1 cellular context compared by ENCODE assay signal in genomic region chr10:68471586-68472408, GRCh38.
TF ChIP-seq lines count a peak whose summit lies in the region.

TSS of gene DNA2 (minus strand) at chr10:68471973. CDS start at chr10:68471864, 109 bp downstream.

TF ChIP-seq in H1, 55 proteins besides CTCF, POLR2A, EP300 and RAD21:
- no peak for TF ChIP-seq SP2 (IDR thresholded peaks at IDR 0.05; ENCODE audit: low read length)
- no peak for TF ChIP-seq ATF2 (IDR thresholded peaks at IDR 0.05; ENCODE audit: low read length)
- TF ChIP-seq TBP (IDR thresholded peaks at IDR 0.05; ENCODE audit: low read depth, low read length), result peak; percentile 61
- no peak for TF ChIP-seq RXRA (IDR thresholded peaks at IDR 0.05; ENCODE audit: insufficient read depth, low read depth, low read length)
- TF ChIP-seq SP1 (IDR thresholded peaks at IDR 0.05; ENCODE audit: low read depth, low read length), result no peak
- TF ChIP-seq SIX5 (IDR thresholded peaks at IDR 0.05; ENCODE audit: low read depth, low read length), result no peak
- TF ChIP-seq CHD1 (IDR thresholded peaks at IDR 0.05; ENCODE audit: low read depth, low read length), result no peak
- no peak for TF ChIP-seq SIRT6 (IDR thresholded peaks at IDR 0.05; ENCODE audit: low read length)
- no peak; the same call in 1 of the 2 replicates for TF ChIP-seq CHD2 (IDR thresholded peaks at IDR 0.05; ENCODE audit: low read length)
- TF ChIP-seq MAFK (IDR thresholded peaks at IDR 0.05; ENCODE audit: low read depth, low read length), result no peak
- TF ChIP-seq GABPA (IDR thresholded peaks at IDR 0.05; ENCODE audit: borderline replicate concordance, insufficient read depth, low read length), result no peak
- TF ChIP-seq NANOG (IDR thresholded peaks at IDR 0.05; ENCODE audit: insufficient read depth, low read depth, low read length, poor library complexity, severe bottlenecking), result no peak
- no peak for TF ChIP-seq SUZ12 (IDR thresholded peaks at IDR 0.05; ENCODE audit: low read length)
- no peak for TF ChIP-seq SRF (IDR thresholded peaks at IDR 0.05; ENCODE audit: low read depth, low read length)
- TF ChIP-seq TCF12 (IDR thresholded peaks at IDR 0.05; ENCODE audit: low read depth, low read length), result no peak
- no peak for TF ChIP-seq FOSL1 (IDR thresholded peaks at IDR 0.05; ENCODE audit: insufficient read depth, low read depth, low read length)
- TF ChIP-seq MAX (IDR thresholded peaks at IDR 0.05), result peak; percentile 99
- no peak for TF ChIP-seq CBX5 (IDR thresholded peaks at IDR 0.05; ENCODE audit: low read depth, low read length)
- no peak for TF ChIP-seq BACH1 (IDR thresholded peaks at IDR 0.05; ENCODE audit: low read length)
- TF ChIP-seq TAF7 (optimal IDR thresholded peaks at IDR 0.05; ENCODE audit: borderline replicate concordance, low read depth, low read length), result peak; percentile 67
- TF ChIP-seq, protein P1, sequence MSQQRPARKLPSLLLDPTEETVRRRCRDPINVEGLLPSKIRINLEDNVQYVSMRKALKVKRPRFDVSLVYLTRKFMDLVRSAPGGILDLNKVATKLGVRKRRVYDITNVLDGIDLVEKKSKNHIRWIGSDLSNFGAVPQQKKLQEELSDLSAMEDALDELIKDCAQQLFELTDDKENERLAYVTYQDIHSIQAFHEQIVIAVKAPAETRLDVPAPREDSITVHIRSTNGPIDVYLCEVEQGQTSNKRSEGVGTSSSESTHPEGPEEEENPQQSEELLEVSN (IDR thresholded peaks at IDR 0.05), result peak; percentile 97
- TF ChIP-seq KDM1A (IDR thresholded peaks at IDR 0.05; ENCODE audit: borderline replicate concordance, low read length), result peak; percentile 55; the same call in 1 of the 2 replicates
- TF ChIP-seq RNF2 (IDR thresholded peaks at IDR 0.05; ENCODE audit: borderline replicate concordance, low read depth, low read length, missing control alignments, poor library complexity, severe bottlenecking), result no peak
- TF ChIP-seq TEAD4 (IDR thresholded peaks at IDR 0.05; ENCODE audit: low read depth, low read length), result no peak
- TF ChIP-seq ATF3 (IDR thresholded peaks at IDR 0.05; ENCODE audit: insufficient read depth, low read depth, low read length), result 0 out of 2 replicates have a peak, but pooled peaks have one; percentile 8
- TF ChIP-seq ASH2L (IDR thresholded peaks at IDR 0.05; ENCODE audit: low read length), result peak; percentile 95
- TF ChIP-seq RBBP5 (IDR thresholded peaks at IDR 0.05; ENCODE audit: borderline replicate concordance, low read depth, low read length), result peak; percentile 88
- peak in 1 of 2 experiments; percentile 67; a peak in 1 of 4 replicates for TF ChIP-seq HDAC2 (IDR thresholded peaks at IDR 0.05; ENCODE audit: borderline replicate concordance in 1 of 2, low read depth in 2 of 2, low read length in 2 of 2)
- TF ChIP-seq POLR2AphosphoS5 (IDR thresholded peaks at IDR 0.05; ENCODE audit: low read depth, low read length), result peak; percentile 61
- no peak for TF ChIP-seq YY1 (IDR thresholded peaks at IDR 0.05; ENCODE audit: low read depth, low read length)
- peak; percentile 61; the same call in 1 of the 2 replicates for TF ChIP-seq CREB1 (IDR thresholded peaks at IDR 0.05)
- TF ChIP-seq CEBPB (IDR thresholded peaks at IDR 0.05; ENCODE audit: low read depth, low read length), result no peak
- no peak for TF ChIP-seq JUN (IDR thresholded peaks at IDR 0.05; ENCODE audit: low read depth, low read length)
- no peak for TF ChIP-seq BRCA1 (IDR thresholded peaks at IDR 0.05; ENCODE audit: low read depth, low read length)
- TF ChIP-seq, protein P2, sequence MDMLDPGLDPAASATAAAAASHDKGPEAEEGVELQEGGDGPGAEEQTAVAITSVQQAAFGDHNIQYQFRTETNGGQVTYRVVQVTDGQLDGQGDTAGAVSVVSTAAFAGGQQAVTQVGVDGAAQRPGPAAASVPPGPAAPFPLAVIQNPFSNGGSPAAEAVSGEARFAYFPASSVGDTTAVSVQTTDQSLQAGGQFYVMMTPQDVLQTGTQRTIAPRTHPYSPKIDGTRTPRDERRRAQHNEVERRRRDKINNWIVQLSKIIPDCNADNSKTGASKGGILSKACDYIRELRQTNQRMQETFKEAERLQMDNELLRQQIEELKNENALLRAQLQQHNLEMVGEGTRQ (IDR thresholded peaks at IDR 0.05; ENCODE audit: low read length), result peak; percentile 42; the same call in 1 of the 2 replicates
- no peak for TF ChIP-seq BCL11A (IDR thresholded peaks at IDR 0.05; ENCODE audit: low read depth in 2 of 2, low read length in 2 of 2)
- no peak for TF ChIP-seq ZNF274 (IDR thresholded peaks at IDR 0.05; ENCODE audit: borderline replicate concordance, extremely low read depth, low read length)
- TF ChIP-seq CBX8 (IDR thresholded peaks at IDR 0.05; ENCODE audit: borderline replicate concordance, low read depth, low read length), result no peak
- peak; percentile 67 for TF ChIP-seq KDM4A (IDR thresholded peaks at IDR 0.05; ENCODE audit: low read depth, low read length, severe bottlenecking)
- TF ChIP-seq KDM5A (IDR thresholded peaks at IDR 0.05; ENCODE audit: low read length), result no peak
- no peak for TF ChIP-seq POU5F1 (IDR thresholded peaks at IDR 0.05; ENCODE audit: low read depth, low read length)
- TF ChIP-seq NRF1 (IDR thresholded peaks at IDR 0.05; ENCODE audit: low read depth, low read length), result peak; percentile 80
- TF ChIP-seq RFX5 (IDR thresholded peaks at IDR 0.05; ENCODE audit: borderline replicate concordance, low read depth, low read length), result no peak
- TF ChIP-seq CHD7 (IDR thresholded peaks at IDR 0.05; ENCODE audit: insufficient replicate concordance, low read length), result no peak
- no peak for TF ChIP-seq EGR1 (IDR thresholded peaks at IDR 0.05; ENCODE audit: borderline replicate concordance, low read depth, low read length)
- TF ChIP-seq CTBP2 (IDR thresholded peaks at IDR 0.05; ENCODE audit: borderline replicate concordance, insufficient read depth, insufficient read length, low read length), result no peak
- TF ChIP-seq HDAC6 (IDR thresholded peaks at IDR 0.05; ENCODE audit: low read depth, low read length), result no peak
- peak; percentile 75 for TF ChIP-seq TAF1 (IDR thresholded peaks at IDR 0.05; ENCODE audit: low read depth, low read length)
- TF ChIP-seq GTF2F1 (IDR thresholded peaks at IDR 0.05; ENCODE audit: borderline replicate concordance, low read depth, low read length), result no peak
- 0 out of 2 replicates have a peak, but pooled peaks have one; percentile 54 for TF ChIP-seq SP4 (IDR thresholded peaks at IDR 0.05; ENCODE audit: low read length)
- peak; percentile 80 for TF ChIP-seq PHF8 (conservative IDR thresholded peaks at IDR 0.05; ENCODE audit: low read depth, low read length)
- TF ChIP-seq JUND (IDR thresholded peaks at IDR 0.05; ENCODE audit: low read length), result 0 out of 2 replicates have a peak, but pooled peaks have one; percentile 3
- TF ChIP-seq EZH2 (IDR thresholded peaks at IDR 0.05; ENCODE audit: low read depth, low read length, severe bottlenecking), result no peak
- TF ChIP-seq SAP30 (IDR thresholded peaks at IDR 0.05; ENCODE audit: insufficient read depth, insufficient replicate concordance, low read length), result no peak
- peak in 1 of 2 experiments; percentile 71; a peak in 2 of 4 replicates for TF ChIP-seq SIN3A (conservative IDR thresholded peaks at IDR 0.05 in 1 of 2, IDR thresholded peaks at IDR 0.05 in 1 of 2; ENCODE audit: low read depth in 1 of 2, low read length in 2 of 2)
